8 cellular contexts compared by ENCODE assay signal in genomic region chr6:53793318-53793975, GRCh38. TPM values are rescaled to one million over a fixed set of nuclear protein-coding genes. Genes with fewer than 3 reads are reported as not detected.
DNase-seq lines count a peak whose midpoint lies in the region; ATAC-seq, FAIRE-seq and TF ChIP-seq lines count a peak whose summit lies in the region.

No MANE protein-coding gene starts in this region.

- H3K4me3 ChIP-seq in ACC112 (ENCODE audit: low read depth, low read length), result peak overlapping the region; percentile 94
- peak overlapping the region; percentile 72 to 88 for H3K4me3 ChIP-seq in Panc1 (ENCODE audit: low read depth in 2 of 2, low read length in 2 of 2)

- in situ Hi-C loops in Panc1 (cut with HindIII; ENCODE audit: low pct_unique_long_range_greater_than_20kb, low sequenced_read_pairs), result no loop called here

- peak; percentile 61 for ATAC-seq in Panc1
- ATAC-seq in activated naive CD8-positive, alpha-beta T cell treated with anti-CD3 and anti-CD28 coated beads, Interleukin-2, amount 50 U/mL, for 24 hours, result peak; percentile 18
- ATAC-seq in left cardiac atrium, result peak; percentile 23 to 52

- H3K9me3 ChIP-seq in Panc1 (ENCODE audit: control insufficient read depth, insufficient read depth, low read depth, low read length), result peaks cover 19% of the 10 kb centered on the region

- H3K27ac Mint-ChIP-seq in IgD-negative memory B cell, result peak overlapping the region; percentile 69 to 95 (median 85)
- H3K27ac Mint-ChIP-seq in activated naive CD8-positive, alpha-beta T cell treated with anti-CD3 and anti-CD28 coated beads, Interleukin-2, amount 50 U/mL, for 24 hours, result peak overlapping the region; percentile 33

- H3K27me3 Mint-ChIP-seq in IgD-negative memory B cell, result no peaks in the 10 kb centered on the region
- peaks cover 21% of the 10 kb centered on the region for H3K27me3 Mint-ChIP-seq in activated naive CD8-positive, alpha-beta T cell treated with anti-CD3 and anti-CD28 coated beads, Interleukin-2, amount 50 U/mL, for 24 hours

- POLR2A ChIA-PET in Panc1 (lab: Charles Lee), result interaction anchor here (0.6 to 0.7 kb wide), 2 partner anchors 38 to 40 kb away, joined by 3 read pairs; no protein-coding TSS in a partner anchor

- H3K4me1 ChIP-seq in ACC112 (ENCODE audit: control insufficient read depth, insufficient read depth, low read length, unreplicated experiment), result peaks cover 7% of the 10 kb centered on the region
- H3K4me1 ChIP-seq in Panc1 (ENCODE audit: control insufficient read depth, insufficient read depth, low read length), result peaks cover 19% of the 10 kb centered on the region

- CTCF ChIA-PET in Panc1 (lab: Charles Lee), result interaction anchor here (0.6 to 2.3 kb wide), 3 partner anchors 65 to 890 kb away, joined by 3 to 26 read pairs (median 7); no protein-coding TSS in a partner anchor

- H3K27me3 ChIP-seq in ACC112 (ENCODE audit: insufficient read depth, low read length), result no peaks in the 10 kb centered on the region
- H3K27me3 ChIP-seq in Panc1 (ENCODE audit: control insufficient read depth, insufficient read depth, low read length), result no peaks in the 10 kb centered on the region

- DNase-seq in GM18507 (ENCODE audit: extremely low spot score, insufficient read length, low read depth) (peak; percentile 28), Panc1 (ENCODE audit: low read depth, low spot score) (peak; percentile 13), left cardiac atrium (peak; percentile 55), pons (ENCODE audit: low spot score) (peak; percentile 35), cortex of kidney (lab: John Stamatoyannopoulos, UW) (no peak)
- DNase-seq in activated naive CD8-positive, alpha-beta T cell treated with anti-CD3 and anti-CD28 coated beads, Interleukin-2, amount 50 U/mL, for 24 hours, result peak; percentile 26

- peak; percentile 67 for FAIRE-seq in GM18507 (lab: Jason Lieb, UNC)

- H2AFZ ChIP-seq in ACC112 (ENCODE audit: low read length, unreplicated experiment), result peak overlapping the region; percentile 87

- H3K79me2 ChIP-seq in ACC112 (ENCODE audit: control insufficient read depth, insufficient read depth, low read length, unreplicated experiment), result no peaks in the 10 kb centered on the region

- H3K4me1 Mint-ChIP-seq in IgD-negative memory B cell, result peaks cover 20 to 23% (median 20%) of the 10 kb centered on the region in 3 donors
- H3K4me1 Mint-ChIP-seq in activated naive CD8-positive, alpha-beta T cell treated with anti-CD3 and anti-CD28 coated beads, Interleukin-2, amount 50 U/mL, for 24 hours, result peaks cover 31% of the 10 kb centered on the region

- intact Hi-C loops in Panc1 (cut with micrococcal nuclease; ENCODE audit: unreplicated experiment) (loop anchor here (5.0 kb wide), 1 partner anchor 164 kb away; no protein-coding TSS in a partner anchor), left cardiac atrium (cut with DNase I) (loop anchor here in 1 of 2 donors (5.0 kb wide), 1 partner anchor 164 kb away; no protein-coding TSS in a partner anchor)

- TF ChIP-seq CTCF in Panc1 (IDR thresholded peaks at IDR 0.05), result no peak

- no peaks in the 10 kb centered on the region for H3K36me3 ChIP-seq in ACC112 (ENCODE audit: insufficient read depth, low read length)
- H3K36me3 ChIP-seq in Panc1 (ENCODE audit: control insufficient read depth, insufficient read depth, low read length), result no peaks in the 10 kb centered on the region; the same call in 1 of the 2 replicates

- peaks cover 0 to 6% (median 1%) of the 10 kb centered on the region in 3 donors for H3K9me3 Mint-ChIP-seq in IgD-negative memory B cell
- H3K9me3 Mint-ChIP-seq in activated naive CD8-positive, alpha-beta T cell treated with anti-CD3 and anti-CD28 coated beads, Interleukin-2, amount 50 U/mL, for 24 hours, result peaks cover 9% of the 10 kb centered on the region

- BruUV-seq in Panc1 (replicated peaks; lab: Mats Ljungman, UMichigan), result TSS peak; percentile 58

- no peaks in the 10 kb centered on the region for H3K36me3 Mint-ChIP-seq in IgD-negative memory B cell
- H3K36me3 Mint-ChIP-seq in activated naive CD8-positive, alpha-beta T cell treated with anti-CD3 and anti-CD28 coated beads, Interleukin-2, amount 50 U/mL, for 24 hours (ENCODE audit: low read depth), result peaks cover 2% of the 10 kb centered on the region

- no peak overlapping the region for H3K27ac ChIP-seq in ACC112 (ENCODE audit: low read depth, low read length)
- H3K27ac ChIP-seq in Panc1 (ENCODE audit: low read length), result peak overlapping the region; percentile 64

- H3K4me3 Mint-ChIP-seq in IgD-negative memory B cell, result peak overlapping the region; percentile 93 to 99 (median 98)
- H3K4me3 Mint-ChIP-seq in activated naive CD8-positive, alpha-beta T cell treated with anti-CD3 and anti-CD28 coated beads, Interleukin-2, amount 50 U/mL, for 24 hours, result peak overlapping the region; percentile 88

RNA-seq across cellular contexts. Expression of gene LRRC1, which starts 1.4 kb away (rescaled TPM):
- 5.0 TPM for polyA plus RNA-seq in IgD-negative memory B cell
- 13.8 TPM for total RNA-seq in Panc1 (2021; ENCODE audit: unreplicated experiment)
- 8.0 TPM for polyA plus RNA-seq in Panc1 (2012; ENCODE audit: insufficient read length)
- 1 to 10 TPM; 3.8 to 4.9 TPM for total RNA-seq in left cardiac atrium
